8 cellular contexts compared by ENCODE assay signal in genomic region chr6:144335914-144336313, GRCh38. TPM values are rescaled to one million over a fixed set of nuclear protein-coding genes. Genes with fewer than 3 reads are reported as not detected.
DNase-seq lines count a peak whose midpoint lies in the region; ATAC-seq, FAIRE-seq and TF ChIP-seq lines count a peak whose summit lies in the region.

No MANE protein-coding gene starts in this region.

- no peak overlapping the region for H2AFZ ChIP-seq in SK-N-SH (ENCODE audit: low read depth)

- H3K4me2 ChIP-seq in BLaER1 (peak overlapping the region; percentile 87), SK-N-SH (no peak overlapping the region)

- no peaks in the 10 kb centered on the region for H3K27me3 Mint-ChIP-seq in activated naive CD8-positive, alpha-beta T cell treated with anti-CD3 and anti-CD28 coated beads, Interleukin-2, amount 50 U/mL, for 24 hours

- peak; percentile 70 for ATAC-seq in HG03432 (IDR thresholded peaks at IDR 0.05; ENCODE audit: unreplicated experiment)
- ATAC-seq in activated naive CD8-positive, alpha-beta T cell treated with anti-CD3 and anti-CD28 coated beads, Interleukin-2, amount 50 U/mL, for 24 hours = peak; percentile 81
- ATAC-seq in HG02885 (IDR thresholded peaks at IDR 0.05; ENCODE audit: poor library complexity, unreplicated experiment) = no peak

- no peaks in the 10 kb centered on the region for H4K20me1 ChIP-seq in BLaER1
- 0 out of 2 replicates have a peak, but pooled peaks cover 2% of the 10 kb centered on the region for H4K20me1 ChIP-seq in SK-N-SH (ENCODE audit: insufficient read depth)

- H3K4me1 ChIP-seq in BLaER1 (peaks cover 46% of the 10 kb centered on the region), SK-N-SH (ENCODE audit: control insufficient read depth in 1 of 2, insufficient read depth in 2 of 2, low read depth in 1 of 2, low read length in 1 of 2) (peaks cover 6% of the 10 kb centered on the region in 2 experiments; a peak in 3 of 4 replicates)

- no peak for DNase-seq in GM19239 (ENCODE audit: insufficient read length, low spot score)
- peak; percentile 32 for DNase-seq in activated naive CD8-positive, alpha-beta T cell treated with anti-CD3 and anti-CD28 coated beads, Interleukin-2, amount 50 U/mL, for 24 hours
- DNase-seq in stimulated activated naive CD4-positive, alpha-beta T cell treated with Interleukin-2 at 50 U/mL for 16 hours (lab: John Stamatoyannopoulos, UW) = no peak
- no peak for DNase-seq in retina
- DNase-seq in SK-N-SH = no peak

- H3K9me2 ChIP-seq in SK-N-SH = no peaks in the 10 kb centered on the region

- H3K4me3 ChIP-seq in BLaER1 (no peak overlapping the region), SK-N-SH (ENCODE audit: low read depth in 2 of 2, low read length in 1 of 2) (no peak overlapping the region)

- H3K27ac ChIP-seq in BLaER1 (no peak overlapping the region), SK-N-SH (ENCODE audit: low read depth in 2 of 2, low read length in 1 of 2) (no peak overlapping the region)

- no peaks in the 10 kb centered on the region for H3K36me3 Mint-ChIP-seq in activated naive CD8-positive, alpha-beta T cell treated with anti-CD3 and anti-CD28 coated beads, Interleukin-2, amount 50 U/mL, for 24 hours (ENCODE audit: low read depth)

- no peak for TF ChIP-seq RAD21 in SK-N-SH (IDR thresholded peaks at IDR 0.05; ENCODE audit: low read length)

- H3K27ac Mint-ChIP-seq in activated naive CD8-positive, alpha-beta T cell treated with anti-CD3 and anti-CD28 coated beads, Interleukin-2, amount 50 U/mL, for 24 hours = peak overlapping the region; percentile 28

- no peaks in the 10 kb centered on the region for H3K9me3 Mint-ChIP-seq in activated naive CD8-positive, alpha-beta T cell treated with anti-CD3 and anti-CD28 coated beads, Interleukin-2, amount 50 U/mL, for 24 hours

- TF ChIP-seq EP300 in SK-N-SH (IDR thresholded peaks at IDR 0.05; ENCODE audit: borderline replicate concordance in 1 of 2, low read depth in 1 of 2, low read length in 1 of 2) = no peak

- POLR2A ChIA-PET in SK-N-SH (lab: Yijun Ruan, JAX) = no interaction called here

- 17% methylated on average over 5 of the region's 5 CpGs for WGBS in SK-N-SH (ENCODE audit: low lambda C conversion rate)

- H3K9ac ChIP-seq in BLaER1 (no peak overlapping the region), SK-N-SH (no peak overlapping the region)

- peak overlapping the region; percentile 55 for H3K4me3 Mint-ChIP-seq in activated naive CD8-positive, alpha-beta T cell treated with anti-CD3 and anti-CD28 coated beads, Interleukin-2, amount 50 U/mL, for 24 hours

- peaks cover 8% of the 10 kb centered on the region for H3K79me2 ChIP-seq in SK-N-SH (ENCODE audit: insufficient read depth)

- no peaks in the 10 kb centered on the region for H3K36me3 ChIP-seq in BLaER1
- H3K36me3 ChIP-seq in SK-N-SH (replicated peaks in 1 of 2; ENCODE audit: control insufficient read depth in 1 of 2, insufficient read depth in 2 of 2, low read length in 1 of 2) = no peaks in the 10 kb centered on the region

- no peak for TF ChIP-seq CTCF in SK-N-SH (IDR thresholded peaks at IDR 0.05)

- peaks cover 63% of the 10 kb centered on the region for H3K4me1 Mint-ChIP-seq in activated naive CD8-positive, alpha-beta T cell treated with anti-CD3 and anti-CD28 coated beads, Interleukin-2, amount 50 U/mL, for 24 hours

- peak; percentile 40 for FAIRE-seq in GM19239 (lab: Jason Lieb, UNC)

- CTCF ChIA-PET in SK-N-SH (lab: Yijun Ruan, JAX) = interaction anchor here (1.0 kb wide), 1 partner anchor 47 kb away, joined by 3 read pairs; no protein-coding TSS in a partner anchor

- peaks cover 5% of the 10 kb centered on the region for H3F3A ChIP-seq in SK-N-SH (replicated peaks; ENCODE audit: insufficient read depth)

- H3K9me3 ChIP-seq in BLaER1 = no peaks in the 10 kb centered on the region
- no peaks in the 10 kb centered on the region for H3K9me3 ChIP-seq in SK-N-SH

- no peaks in the 10 kb centered on the region for H3K27me3 ChIP-seq in BLaER1
- H3K27me3 ChIP-seq in SK-N-SH (ENCODE audit: insufficient read depth) = no peaks in the 10 kb centered on the region; the same call in 1 of the 2 replicates

TF ChIP-seq in SK-N-SH, 30 proteins besides CTCF, POLR2A, EP300 and RAD21:
- TF ChIP-seq POLR2AphosphoS5 (IDR thresholded peaks at IDR 0.05; ENCODE audit: low read depth, low read length) (no peak), FOXM1 (IDR thresholded peaks at IDR 0.05; ENCODE audit: low read depth) (no peak), NRF1 (IDR thresholded peaks at IDR 0.05; ENCODE audit: low read depth, low read length) (no peak), GATA2 (CRISPR knock-in tag; IDR thresholded peaks at IDR 0.05) (no peak), RCOR1 (IDR thresholded peaks at IDR 0.05; ENCODE audit: low read length) (no peak), CHD2 (IDR thresholded peaks at IDR 0.05; ENCODE audit: low read length, partially characterized antibody) (no peak), SMC3 (IDR thresholded peaks at IDR 0.05; ENCODE audit: low read depth, low read length) (no peak), YY1 (IDR thresholded peaks at IDR 0.05; ENCODE audit: low read depth) (no peak), REST (IDR thresholded peaks at IDR 0.05; ENCODE audit: low read depth, low read length) (no peak), ELF1 (IDR thresholded peaks at IDR 0.05) (no peak), SIN3A (IDR thresholded peaks at IDR 0.05; ENCODE audit: borderline replicate concordance, low read depth, low read length) (no peak), FOXJ3 (CRISPR knock-in tag; IDR thresholded peaks at IDR 0.05) (no peak), TAF1 (IDR thresholded peaks at IDR 0.05; ENCODE audit: borderline replicate concordance, low read depth, low read length) (no peak), FOSL2 (IDR thresholded peaks at IDR 0.05; ENCODE audit: borderline replicate concordance, low read depth) (no peak), MAX (IDR thresholded peaks at IDR 0.05; ENCODE audit: low read depth) (no peak)

RNA-seq across cellular contexts. Expression of gene UTRN, which starts 50.8 kb away (rescaled TPM):
- 6.8 and 8.7 TPM in 2 replicates for polyA plus RNA-seq in SK-N-SH (2012; rRNA removed)
- 10.1 and 10.3 TPM in 2 replicates for polyA plus RNA-seq in SK-N-SH (2012; cell fraction: cytosol; rRNA removed)
- 9.0 and 18.6 TPM in 2 replicates for polyA plus RNA-seq in SK-N-SH (2012; cell fraction: nucleus; rRNA removed)
